In genomic region chr11:69040581-69041260, GRCh38 we compare ENCODE assay signal across 11 cellular contexts. TPM values are rescaled to one million over a fixed set of nuclear protein-coding genes. Genes with fewer than 3 reads are reported as not detected.
DNase-seq lines count a peak whose midpoint lies in the region; ATAC-seq, FAIRE-seq and TF ChIP-seq lines count a peak whose summit lies in the region.
"Had no signal": no experiment of that assay in that cellular context is flagged by ENCODE, and none has a peak within 500 bp of the region (broad histone marks: within the 10 kb centered on the region; RNA-seq: fewer than 3 reads in every experiment).

No MANE protein-coding gene starts in this region.

- WGBS in smooth muscle cell (ENCODE audit: low lambda C conversion rate): 77% methylated on average over 4 of the region's 4 CpGs
- 75% methylated on average over 4 of the region's 4 CpGs for WGBS in suprapubic skin

- H3K9me3 ChIP-seq in smooth muscle cell (replicated peaks; ENCODE audit: low read depth) (no peaks in the 10 kb centered on the region), suprapubic skin (no peaks in the 10 kb centered on the region)

- ATAC-seq in stimulated activated naive CD8-positive, alpha-beta T cell treated with anti-CD3 and anti-CD28 coated beads, Interleukin-15, Interleukin-2, amounts not matched to agents 100 U/mL and 50 U/mL, for 24 hours: peak; percentile 88

- H3K4me1 Mint-ChIP-seq in activated T-cell treated with anti-CD3 and anti-CD28 coated beads, Interleukin-2, amount 50 U/mL, for 24 hours (ENCODE audit: low read depth): peaks cover 17% of the 10 kb centered on the region

- no peak for TF ChIP-seq CTCF in fibroblast of pulmonary artery (IDR thresholded peaks at IDR 0.05; ENCODE audit: low read length, missing control alignments)
- no peak for TF ChIP-seq CTCF in smooth muscle cell (IDR thresholded peaks at IDR 0.05; ENCODE audit: borderline replicate concordance, insufficient read depth, poor library complexity, severe bottlenecking)
- no peak for TF ChIP-seq CTCF in suprapubic skin (IDR thresholded peaks at IDR 0.05)

- no peaks in the 10 kb centered on the region for H3K36me3 ChIP-seq in smooth muscle cell (ENCODE audit: low read depth)
- no peaks in the 10 kb centered on the region for H3K36me3 ChIP-seq in suprapubic skin

- no peaks in the 10 kb centered on the region for H3K27me3 ChIP-seq in smooth muscle cell (ENCODE audit: low read depth)
- no peaks in the 10 kb centered on the region for H3K27me3 ChIP-seq in suprapubic skin

- H3K9ac ChIP-seq in smooth muscle cell (ENCODE audit: low read depth): no peak overlapping the region

- H2AFZ ChIP-seq in smooth muscle cell (ENCODE audit: low read depth): no peak overlapping the region

- no peak for TF ChIP-seq EP300 in suprapubic skin (IDR thresholded peaks at IDR 0.05)

- no peaks in the 10 kb centered on the region for H3K79me2 ChIP-seq in smooth muscle cell (ENCODE audit: low read depth)

- H3K4me2 ChIP-seq in smooth muscle cell: no peak overlapping the region

- H3K4me1 ChIP-seq in smooth muscle cell (ENCODE audit: low read depth) (peaks cover 6% of the 10 kb centered on the region), suprapubic skin (peaks cover 13% of the 10 kb centered on the region)

- FAIRE-seq in frontal cortex (lab: Jason Lieb, UNC): no peak

- peaks cover 5% of the 10 kb centered on the region for H3F3A ChIP-seq in smooth muscle cell (ENCODE audit: low read depth)

- H3K27me3 Mint-ChIP-seq in activated T-cell treated with anti-CD3 and anti-CD28 coated beads, Interleukin-2, amount 50 U/mL, for 24 hours: peaks cover 9% of the 10 kb centered on the region

- H3K27ac ChIP-seq in smooth muscle cell (ENCODE audit: low read depth) (no peak overlapping the region), suprapubic skin (no peak overlapping the region)

- H3K4me3 Mint-ChIP-seq in activated T-cell treated with anti-CD3 and anti-CD28 coated beads, Interleukin-2, amount 50 U/mL, for 24 hours: peak overlapping the region; percentile 10

- no peaks in the 10 kb centered on the region for H3K36me3 Mint-ChIP-seq in activated T-cell treated with anti-CD3 and anti-CD28 coated beads, Interleukin-2, amount 50 U/mL, for 24 hours (ENCODE audit: low read depth)

- H4K20me1 ChIP-seq in smooth muscle cell (ENCODE audit: low read depth): no peaks in the 10 kb centered on the region

- H3K27ac Mint-ChIP-seq in activated T-cell treated with anti-CD3 and anti-CD28 coated beads, Interleukin-2, amount 50 U/mL, for 24 hours: peak overlapping the region; percentile 76

- H3K4me3 ChIP-seq in fibroblast of pulmonary artery (replicated peaks; ENCODE audit: low read depth, low read length): no peak overlapping the region
- no peak overlapping the region for H3K4me3 ChIP-seq in smooth muscle cell
- H3K4me3 ChIP-seq in suprapubic skin: no peak overlapping the region

- DNase-seq in activated T-cell treated with anti-CD3 and anti-CD28 coated beads, Interleukin-2, amount 50 U/mL, for 24 hours: no peak
- no peak for DNase-seq in activated T-cell treated with anti-CD3 and anti-CD28 coated beads, Interleukin-2, amount 50 U/mL, for 1 hour
- peak; percentile 56 for DNase-seq in OCI-M1 (lab: John Stamatoyannopoulos, UW)
- DNase-seq in fibroblast of pulmonary artery (ENCODE audit: low read depth): peak; percentile 39
- peak; percentile 61 for DNase-seq in stimulated activated naive CD8-positive, alpha-beta T cell treated with anti-CD3 and anti-CD28 coated beads, Interleukin-15, Interleukin-2, amounts not matched to agents 100 U/mL and 50 U/mL, for 24 hours
- DNase-seq in smooth muscle cell (lab: John Stamatoyannopoulos, UW; ENCODE audit: unreplicated experiment): no peak
- no peak for DNase-seq in frontal cortex (ENCODE audit: low spot score in 2 of 2)
- no peak for DNase-seq in suprapubic skin (ENCODE audit: low spot score in 2 of 2)
- DNase-seq: activated gamma-delta T cell treated with Interleukin-2 at 50 U/mL for 16 hours, glutamatergic neuron, NCI-H1105 treated with DMSO at 0.1 percent for 48 hours had no signal

- TF ChIP-seq POLR2A in suprapubic skin (IDR thresholded peaks at IDR 0.05): no peak

- H3K9me3 Mint-ChIP-seq in activated T-cell treated with anti-CD3 and anti-CD28 coated beads, Interleukin-2, amount 50 U/mL, for 24 hours: no peaks in the 10 kb centered on the region

RNA-seq across cellular contexts. Expression of gene TPCN2, which starts 8.0 kb away (rescaled TPM):
- total RNA-seq in smooth muscle cell (5.9 and 7.4 TPM in 2 replicates), frontal cortex (6.1 TPM), suprapubic skin (10 to 100 TPM in 3 of 4 donors, 1 to 10 TPM in 1; 8.4 to 30.3 (median 24.4) TPM)
- polyA plus RNA-seq in smooth muscle cell: 10.5 and 13.6 TPM in 2 replicates

RNA-seq across cellular contexts. Expression of gene MRGPRF, which starts 27.7 kb away (rescaled TPM):
- total RNA-seq in smooth muscle cell (6.7 and 6.8 TPM in 2 replicates), frontal cortex (1.2 TPM), suprapubic skin (1 to 10 TPM; 2.0 to 9.8 (median 4.8) TPM)
- polyA plus RNA-seq in smooth muscle cell: 17.2 and 20.1 TPM in 2 replicates

RNA-seq across cellular contexts. Expression of gene MRGPRD, which starts 59.9 kb away (rescaled TPM):
- total RNA-seq in smooth muscle cell: not detected in 2 replicates
- polyA plus RNA-seq in smooth muscle cell: 0.25 TPM in 1 of 2 replicates, not detected in the other
- total RNA-seq in frontal cortex: not detected
- not detected for total RNA-seq in suprapubic skin

Comparison
In these comparisons a context has a peak if more than half of its experiments do, and no peak if none do; other contexts are left out.
1. DNase-seq: peak in OCI-M1 (single experiment), fibroblast of pulmonary artery (single experiment) and stimulated activated naive CD8-positive, alpha-beta T cell treated with anti-CD3 and anti-CD28 coated beads, Interleukin-15, Interleukin-2, amounts not matched to agents 100 U/mL and 50 U/mL, for 24 hours (single experiment); none in activated T-cell treated with anti-CD3 and anti-CD28 coated beads, Interleukin-2, amount 50 U/mL, for 24 hours (single experiment), activated T-cell treated with anti-CD3 and anti-CD28 coated beads, Interleukin-2, amount 50 U/mL, for 1 hour (single experiment), smooth muscle cell (single experiment), frontal cortex (0 of 2) and suprapubic skin (0 of 2).